1 cellular context compared by ENCODE assay signal in the genomic region with DNA sequence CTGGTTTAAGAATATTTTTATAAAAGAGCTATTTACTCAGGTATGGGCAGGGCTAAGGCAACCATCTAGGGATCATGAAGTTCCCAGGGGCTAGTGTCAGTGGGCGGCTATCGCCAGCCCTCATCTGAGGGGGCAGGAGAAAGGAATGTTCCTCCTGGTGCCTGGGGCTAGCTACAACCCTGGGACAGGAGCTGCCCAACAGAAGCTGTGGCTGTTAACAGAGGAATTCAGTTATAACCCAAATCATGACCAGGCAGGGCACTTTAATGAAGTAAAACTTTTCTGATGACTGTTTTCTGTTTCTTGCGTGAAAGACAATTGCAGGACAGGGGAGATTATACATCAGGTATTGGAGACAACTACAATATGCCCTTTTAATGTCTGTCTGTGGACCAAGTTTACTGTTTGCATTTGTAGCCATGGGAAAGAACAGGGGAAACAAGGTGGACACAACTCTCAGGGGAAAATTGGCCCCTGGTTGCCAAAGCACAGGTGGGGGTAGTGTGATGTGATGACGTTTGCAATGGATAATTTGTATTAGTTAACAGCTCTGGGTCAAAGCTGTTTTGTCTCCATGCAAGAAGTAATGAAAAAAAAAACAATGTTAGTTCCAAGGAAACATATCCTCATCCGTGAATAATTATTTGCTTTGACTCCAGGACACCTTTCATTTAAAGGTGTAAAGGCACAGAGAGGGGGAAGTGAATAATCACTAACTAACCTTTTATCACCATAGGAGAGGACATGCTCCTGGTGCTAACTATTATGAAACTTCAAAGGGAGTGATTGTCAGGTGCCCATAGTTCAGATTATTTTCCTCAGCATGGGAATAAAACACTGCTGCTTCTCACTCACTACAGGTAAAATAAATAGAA.
TF ChIP-seq lines count a peak whose summit lies in the region.

No MANE protein-coding gene starts in this region.

TF ChIP-seq in WTC11, 78 proteins besides CTCF, POLR2A, EP300 and RAD21 (continued from another document):
- TF ChIP-seq, protein P1, sequence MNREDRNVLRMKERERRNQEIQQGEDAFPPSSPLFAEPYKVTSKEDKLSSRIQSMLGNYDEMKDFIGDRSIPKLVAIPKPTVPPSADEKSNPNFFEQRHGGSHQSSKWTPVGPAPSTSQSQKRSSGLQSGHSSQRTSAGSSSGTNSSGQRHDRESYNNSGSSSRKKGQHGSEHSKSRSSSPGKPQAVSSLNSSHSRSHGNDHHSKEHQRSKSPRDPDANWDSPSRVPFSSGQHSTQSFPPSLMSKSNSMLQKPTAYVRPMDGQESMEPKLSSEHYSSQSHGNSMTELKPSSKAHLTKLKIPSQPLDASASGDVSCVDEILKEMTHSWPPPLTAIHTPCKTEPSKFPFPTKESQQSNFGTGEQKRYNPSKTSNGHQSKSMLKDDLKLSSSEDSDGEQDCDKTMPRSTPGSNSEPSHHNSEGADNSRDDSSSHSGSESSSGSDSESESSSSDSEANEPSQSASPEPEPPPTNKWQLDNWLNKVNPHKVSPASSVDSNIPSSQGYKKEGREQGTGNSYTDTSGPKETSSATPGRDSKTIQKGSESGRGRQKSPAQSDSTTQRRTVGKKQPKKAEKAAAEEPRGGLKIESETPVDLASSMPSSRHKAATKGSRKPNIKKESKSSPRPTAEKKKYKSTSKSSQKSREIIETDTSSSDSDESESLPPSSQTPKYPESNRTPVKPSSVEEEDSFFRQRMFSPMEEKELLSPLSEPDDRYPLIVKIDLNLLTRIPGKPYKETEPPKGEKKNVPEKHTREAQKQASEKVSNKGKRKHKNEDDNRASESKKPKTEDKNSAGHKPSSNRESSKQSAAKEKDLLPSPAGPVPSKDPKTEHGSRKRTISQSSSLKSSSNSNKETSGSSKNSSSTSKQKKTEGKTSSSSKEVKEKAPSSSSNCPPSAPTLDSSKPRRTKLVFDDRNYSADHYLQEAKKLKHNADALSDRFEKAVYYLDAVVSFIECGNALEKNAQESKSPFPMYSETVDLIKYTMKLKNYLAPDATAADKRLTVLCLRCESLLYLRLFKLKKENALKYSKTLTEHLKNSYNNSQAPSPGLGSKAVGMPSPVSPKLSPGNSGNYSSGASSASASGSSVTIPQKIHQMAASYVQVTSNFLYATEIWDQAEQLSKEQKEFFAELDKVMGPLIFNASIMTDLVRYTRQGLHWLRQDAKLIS (CRISPR knock-in tag; IDR thresholded peaks at IDR 0.05; ENCODE audit: borderline replicate concordance), result no peak
- TF ChIP-seq, protein P2, sequence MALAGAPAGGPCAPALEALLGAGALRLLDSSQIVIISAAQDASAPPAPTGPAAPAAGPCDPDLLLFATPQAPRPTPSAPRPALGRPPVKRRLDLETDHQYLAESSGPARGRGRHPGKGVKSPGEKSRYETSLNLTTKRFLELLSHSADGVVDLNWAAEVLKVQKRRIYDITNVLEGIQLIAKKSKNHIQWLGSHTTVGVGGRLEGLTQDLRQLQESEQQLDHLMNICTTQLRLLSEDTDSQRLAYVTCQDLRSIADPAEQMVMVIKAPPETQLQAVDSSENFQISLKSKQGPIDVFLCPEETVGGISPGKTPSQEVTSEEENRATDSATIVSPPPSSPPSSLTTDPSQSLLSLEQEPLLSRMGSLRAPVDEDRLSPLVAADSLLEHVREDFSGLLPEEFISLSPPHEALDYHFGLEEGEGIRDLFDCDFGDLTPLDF (CRISPR knock-in tag; IDR thresholded peaks at IDR 0.05), result no peak
- TF ChIP-seq ZNF423 (CRISPR knock-in tag; IDR thresholded peaks at IDR 0.05) (no peak), ZNF281 (CRISPR knock-in tag; IDR thresholded peaks at IDR 0.05) (no peak)
